In genomic region chr12:118958520-118958919, GRCh38 we compare ENCODE assay signal across 18 cellular contexts.
DNase-seq lines count a peak whose midpoint lies in the region; FAIRE-seq lines count a peak whose summit lies in the region.
"Had no signal": no experiment of that assay in that cellular context is flagged by ENCODE, and none has a peak within 500 bp of the region (broad histone marks: within the 10 kb centered on the region; RNA-seq: fewer than 3 reads in every experiment).

No MANE protein-coding gene starts in this region.

- DNase-seq in NCI-H2029 (lab: John Stamatoyannopoulos, UW) (peak; percentile 40), NCI-H2029 treated with DMSO at 0.1 percent for 48 hours (lab: John Stamatoyannopoulos, UW) (no peak), NCI-H146 treated with DMSO at 0.1 percent for 48 hours (lab: John Stamatoyannopoulos, UW; ENCODE audit: unreplicated experiment) (peak; percentile 42), NCI-H345 treated with DMSO at 0.1 percent for 48 hours (lab: John Stamatoyannopoulos, UW; ENCODE audit: unreplicated experiment) (peak; percentile 83), iPS-NIHi7 (ENCODE audit: extremely low spot score) (peak; percentile 24), HTR-8/SVneo (ENCODE audit: insufficient read length, low spot score) (no peak), T1000 (lab: John Stamatoyannopoulos, UW) (no peak)
- DNase-seq in activated naive CD4-positive, alpha-beta T cell (lab: John Stamatoyannopoulos, UW): no peak
- DNase-seq: CD8-positive, alpha-beta T cell; EL; H7; NCI-H1092 treated with DMSO at 0.1 percent for 48 hours; NCI-H2171 treated with DMSO at 0.1 percent for 48 hours; NCI-H526; SJCRH30 had no signal

- FAIRE-seq in HTR-8/SVneo (lab: Jason Lieb, UNC): no peak
- FAIRE-seq: A204.1, D721Med, GM19239 had no signal

Comparison
In these comparisons a context has a peak if more than half of its experiments do, and no peak if none do; other contexts are left out.
1. DNase-seq: peak in NCI-H2029 (single experiment), NCI-H146 treated with DMSO at 0.1 percent for 48 hours (single experiment), NCI-H345 treated with DMSO at 0.1 percent for 48 hours (single experiment) and iPS-NIHi7 (single experiment); none in NCI-H2029 treated with DMSO at 0.1 percent for 48 hours (single experiment), activated naive CD4-positive, alpha-beta T cell (0 of 4), HTR-8/SVneo (single experiment) and T1000 (single experiment).